Comparison of ENCODE assay signal across 13 cellular contexts in genomic region chr16:1341495-1342388, GRCh38. TPM values are rescaled to one million over a fixed set of nuclear protein-coding genes. Genes with fewer than 3 reads are reported as not detected.
DNase-seq lines count a peak whose midpoint lies in the region; ATAC-seq and TF ChIP-seq lines count a peak whose summit lies in the region.
"Had no signal": no experiment of that assay in that cellular context is flagged by ENCODE, and none has a peak within 500 bp of the region (broad histone marks: within the 10 kb centered on the region; RNA-seq: fewer than 3 reads in every experiment).

No MANE protein-coding gene starts in this region.

- intact Hi-C loops in activated CD8-positive, alpha-beta T cell treated with anti-CD3 and anti-CD28 coated beads for 36 hours (cut with micrococcal nuclease): no loop called here
- intact Hi-C loops in left ventricle myocardium inferior (cut with micrococcal nuclease): no loop called here

- H3K27ac ChIP-seq in rectal smooth muscle tissue (ENCODE audit: low read depth, low read length): no peak overlapping the region
- H3K27ac ChIP-seq in left ventricle myocardium inferior (replicated peaks): no peak overlapping the region
- H3K27ac ChIP-seq: HL-60 had no signal

- no peaks in the 10 kb centered on the region for H3K9me3 ChIP-seq in left ventricle myocardium inferior (replicated peaks)
- H3K9me3 ChIP-seq: lower lobe of right lung had no signal

- H3K27me3 ChIP-seq in rectal smooth muscle tissue (ENCODE audit: control insufficient read depth, insufficient read depth, low read length) (peaks cover 10% of the 10 kb centered on the region), left ventricle myocardium inferior (ENCODE audit: low read depth) (peaks cover 3% of the 10 kb centered on the region)

- H3K36me3 ChIP-seq in rectal smooth muscle tissue (ENCODE audit: control insufficient read depth, insufficient read depth, low read length): no peaks in the 10 kb centered on the region
- H3K36me3 ChIP-seq in left ventricle myocardium inferior: no peaks in the 10 kb centered on the region
- H3K36me3 ChIP-seq: lower lobe of right lung had no signal

- POLR2A ChIA-PET in activated CD8-positive, alpha-beta T cell treated with anti-CD3 and anti-CD28 coated beads for 36 hours (lab: Charles Lee): interaction anchor here (0.9 to 1.7 kb wide), 5 partner anchors 9 to 38 kb away, joined by 3 to 5 read pairs (median 3); partner anchors contain the start of gene BAIAP3

- peak overlapping the region; percentile 70 for H3K4me3 Mint-ChIP-seq in activated naive CD4-positive, alpha-beta T cell treated with anti-CD3 and anti-CD28 coated beads, Interleukin-2, amount 50 U/mL, for 24 hours
- H3K4me3 Mint-ChIP-seq in activated CD8-positive, alpha-beta T cell treated with anti-CD3 and anti-CD28 coated beads for 36 hours: peak overlapping the region; percentile 38

- TF ChIP-seq CTCF in activated CD8-positive, alpha-beta T cell treated with anti-CD3 and anti-CD28 coated beads for 36 hours (IDR thresholded peaks at IDR 0.05): no peak
- TF ChIP-seq CTCF in left ventricle myocardium inferior (IDR thresholded peaks at IDR 0.05; ENCODE audit: borderline replicate concordance): no peak

- no peak overlapping the region for H3K27ac Mint-ChIP-seq in activated naive CD4-positive, alpha-beta T cell treated with anti-CD3 and anti-CD28 coated beads, Interleukin-2, amount 50 U/mL, for 24 hours
- no peak overlapping the region for H3K27ac Mint-ChIP-seq in activated CD8-positive, alpha-beta T cell treated with anti-CD3 and anti-CD28 coated beads for 36 hours
- H3K27ac Mint-ChIP-seq: nephron had no signal

- no peaks in the 10 kb centered on the region for H3K9me3 Mint-ChIP-seq in activated naive CD4-positive, alpha-beta T cell treated with anti-CD3 and anti-CD28 coated beads, Interleukin-2, amount 50 U/mL, for 24 hours
- H3K9me3 Mint-ChIP-seq in activated CD8-positive, alpha-beta T cell treated with anti-CD3 and anti-CD28 coated beads for 36 hours: no peaks in the 10 kb centered on the region
- H3K9me3 Mint-ChIP-seq: nephron had no signal

- TF ChIP-seq EP300 in Ishikawa (IDR thresholded peaks at IDR 0.05; ENCODE audit: borderline replicate concordance): no peak

- H3K4me3 ChIP-seq in rectal smooth muscle tissue (ENCODE audit: low read length) (peak overlapping the region; percentile 4), left ventricle myocardium inferior (no peak overlapping the region)

- no peak overlapping the region for H3K9ac ChIP-seq in rectal smooth muscle tissue (ENCODE audit: low read length)

- H3K4me1 Mint-ChIP-seq in activated naive CD4-positive, alpha-beta T cell treated with anti-CD3 and anti-CD28 coated beads, Interleukin-2, amount 50 U/mL, for 24 hours: peaks cover 15% of the 10 kb centered on the region
- peaks cover 18% of the 10 kb centered on the region for H3K4me1 Mint-ChIP-seq in activated CD8-positive, alpha-beta T cell treated with anti-CD3 and anti-CD28 coated beads for 36 hours (ENCODE audit: low read depth)

- no peak for ATAC-seq in activated CD8-positive, alpha-beta T cell treated with anti-CD3 and anti-CD28 coated beads for 36 hours
- no peak for ATAC-seq in GM19351 (IDR thresholded peaks at IDR 0.05; ENCODE audit: unreplicated experiment)

- H3K4me1 ChIP-seq in rectal smooth muscle tissue (ENCODE audit: control insufficient read depth, insufficient read depth, low read length): no peaks in the 10 kb centered on the region
- peaks cover 14% of the 10 kb centered on the region for H3K4me1 ChIP-seq in left ventricle myocardium inferior

- no peaks in the 10 kb centered on the region for H3K27me3 Mint-ChIP-seq in activated naive CD4-positive, alpha-beta T cell treated with anti-CD3 and anti-CD28 coated beads, Interleukin-2, amount 50 U/mL, for 24 hours
- no peaks in the 10 kb centered on the region for H3K27me3 Mint-ChIP-seq in activated CD8-positive, alpha-beta T cell treated with anti-CD3 and anti-CD28 coated beads for 36 hours

- CTCF ChIA-PET in activated CD8-positive, alpha-beta T cell treated with anti-CD3 and anti-CD28 coated beads for 36 hours (lab: Charles Lee): interaction anchor here (2.9 kb wide), 1 partner anchor 22 kb away, joined by 10 read pairs; no protein-coding TSS in a partner anchor

- no peaks in the 10 kb centered on the region for H3K36me3 Mint-ChIP-seq in activated naive CD4-positive, alpha-beta T cell treated with anti-CD3 and anti-CD28 coated beads, Interleukin-2, amount 50 U/mL, for 24 hours
- H3K36me3 Mint-ChIP-seq in activated CD8-positive, alpha-beta T cell treated with anti-CD3 and anti-CD28 coated beads for 36 hours (ENCODE audit: low read depth): no peaks in the 10 kb centered on the region

- no peak for DNase-seq in activated naive CD4-positive, alpha-beta T cell treated with Interleukin-2 at 50 U/mL for 16 hours
- no peak for DNase-seq in activated CD8-positive, alpha-beta T cell treated with anti-CD3 and anti-CD28 coated beads for 36 hours
- DNase-seq in NCI-H2081 treated with DMSO at 0.1 percent for 48 hours (lab: John Stamatoyannopoulos, UW) (no peak), left ventricle myocardium inferior (no peak)
- DNase-seq: lower lobe of right lung, NCI-H187 treated with DMSO at 0.1 percent for 48 hours, NCI-H510A treated with DMSO at 0.1 percent for 48 hours had no signal

- no peak for TF ChIP-seq RAD21 in Ishikawa (IDR thresholded peaks at IDR 0.05; ENCODE audit: low read depth)

TF ChIP-seq in Ishikawa, 13 proteins besides CTCF, POLR2A, EP300 and RAD21:
- TF ChIP-seq TEAD4 (IDR thresholded peaks at IDR 0.05): no peak
- 0 out of 2 replicates have a peak, but pooled peaks have one; percentile 7 for TF ChIP-seq ZBTB7A (IDR thresholded peaks at IDR 0.05; ENCODE audit: low read depth)
TF ChIP-seq in Ishikawa: peak in this region for 1.

RNA-seq across cellular contexts. Expression of gene BAIAP3, which starts 8.3 kb away (rescaled TPM):
- under 1 TPM; 0.27 to 0.68 TPM for total RNA-seq in activated CD8-positive, alpha-beta T cell treated with anti-CD3 and anti-CD28 coated beads for 36 hours
- total RNA-seq in left ventricle myocardium inferior: 3.9 TPM

RNA-seq across cellular contexts. Expression of gene TSR3, which starts 9.9 kb away (rescaled TPM):
- total RNA-seq in activated CD8-positive, alpha-beta T cell treated with anti-CD3 and anti-CD28 coated beads for 36 hours: 10 to 100 TPM; 54.7 to 57.4 TPM
- 54.9 TPM for total RNA-seq in left ventricle myocardium inferior

RNA-seq across cellular contexts. Expression of gene GNPTG, which starts 10.0 kb away (rescaled TPM):
- total RNA-seq in activated CD8-positive, alpha-beta T cell treated with anti-CD3 and anti-CD28 coated beads for 36 hours: 10 to 100 TPM; 17.3 to 19.2 TPM
- total RNA-seq in left ventricle myocardium inferior: 31.8 TPM

RNA-seq across cellular contexts. Expression of gene UBE2I, which starts 32.3 kb away (rescaled TPM):
- total RNA-seq in activated CD8-positive, alpha-beta T cell treated with anti-CD3 and anti-CD28 coated beads for 36 hours: 100 to 1,000 TPM; 245 to 254 TPM
- 86.2 TPM for total RNA-seq in left ventricle myocardium inferior
